In the genomic region with DNA sequence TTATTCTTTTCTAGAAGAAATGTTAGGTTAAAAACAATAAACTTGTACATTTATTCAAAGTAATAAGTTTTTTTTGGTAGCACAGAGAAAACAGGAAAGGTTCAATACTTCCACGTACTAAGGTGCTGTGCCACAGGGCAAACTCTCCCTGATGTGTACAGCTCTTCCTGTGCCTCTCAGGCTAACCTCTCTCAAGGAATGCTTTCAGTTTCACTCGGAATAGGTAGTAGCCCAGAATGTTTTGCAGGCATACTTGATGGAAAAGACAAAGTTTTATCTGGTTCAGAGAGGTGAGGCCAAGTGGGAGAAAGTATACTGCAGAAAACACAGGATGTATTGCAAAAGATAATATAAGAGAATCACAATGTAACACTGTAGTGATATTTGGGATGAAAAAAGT, we compare ENCODE assay signal across 32 cellular contexts.
"Had no signal": no experiment of that assay in that cellular context is flagged by ENCODE, and none has a peak within 500 bp of the region (broad histone marks: within the 10 kb centered on the region; RNA-seq: fewer than 3 reads in every experiment).

No MANE protein-coding gene starts in this region.

- H3K36me3 ChIP-seq: breast epithelium, colonic mucosa, ovary, prostate gland, right atrium auricular region had no signal

- DNase-seq: activated CD4-positive, alpha-beta T cell treated with anti-CD3 and anti-CD28 coated beads for 1 hour; activated CD4-positive, alpha-beta T cell treated with anti-CD3 and anti-CD28 coated beads, Interleukin-2, amount 50 U/mL, for 4 hours; activated CD8-positive, alpha-beta memory T cell treated with anti-CD3 and anti-CD28 coated beads for 24 hours; activated CD8-positive, alpha-beta memory T cell treated with anti-CD3 and anti-CD28 coated beads, Interleukin-2, amount 50 U/mL, for 4 hours; activated naive CD4-positive, alpha-beta T cell treated with Interleukin-2 at 50 U/mL for 16 hours; activated naive CD8-positive, alpha-beta T cell treated with anti-CD3 and anti-CD28 coated beads, Interleukin-2, amount 10 ng/mL, durations not matched to agents 7 days and 5 days; activated T-cell treated with anti-CD3 and anti-CD28 coated beads, Interleukin-2, amount 50 U/mL, for 4 hours; amniotic stem cell; colonic mucosa; dorsolateral prefrontal cortex; effector memory CD8-positive, alpha-beta T cell; foreskin melanocyte; left cardiac atrium; mammary epithelial cell; midbrain; ovary; stimulated activated CD4-positive, alpha-beta T cell treated with anti-CD3 and anti-CD28 coated beads, Interleukin-15, amount 100 ng/mL, for 24 hours; stomach; T-helper 1 cell; upper lobe of left lung had no signal

- H3K27ac Mint-ChIP-seq: activated naive CD8-positive, alpha-beta T cell treated with anti-CD3 and anti-CD28 coated beads, Interleukin-2, amount 10 ng/mL, durations not matched to agents 7 days and 5 days; effector memory CD8-positive, alpha-beta T cell; stimulated activated memory B cell treated with anti-CD40 and anti-IgM and Interleukin-4, amounts not matched to agents 10 μg/mL and 1 μg/mL and 100 μg/mL, for 72 hours had no signal

- H3K27me3 Mint-ChIP-seq: activated naive CD8-positive, alpha-beta T cell treated with anti-CD3 and anti-CD28 coated beads, Interleukin-2, amount 10 ng/mL, durations not matched to agents 7 days and 5 days; central memory CD8-positive, alpha-beta T cell; effector memory CD8-positive, alpha-beta T cell; stimulated activated memory B cell treated with anti-CD40 and anti-IgM and Interleukin-4, amounts not matched to agents 10 μg/mL and 1 μg/mL and 100 μg/mL, for 72 hours had no signal

- FAIRE-seq: islet of Langerhans had no signal

- ATAC-seq: activated T-cell treated with anti-CD3 and anti-CD28 coated beads, Interleukin-2, amount 50 U/mL, for 4 hours; effector memory CD8-positive, alpha-beta T cell; esophagus mucosa; left cardiac atrium; SK-N-SH treated with all-trans-retinoic acid at 6 μM for 48 hours; stimulated activated memory B cell treated with anti-CD40 and anti-IgM and Interleukin-4, amounts not matched to agents 10 μg/mL and 1 μg/mL and 100 μg/mL, for 72 hours had no signal

- H3K4me1 ChIP-seq: breast epithelium, colonic mucosa, prostate gland had no signal

- H3K4me3 Mint-ChIP-seq: activated naive CD8-positive, alpha-beta T cell treated with anti-CD3 and anti-CD28 coated beads, Interleukin-2, amount 10 ng/mL, durations not matched to agents 7 days and 5 days; activated T-cell treated with anti-CD3 and anti-CD28 coated beads, Interleukin-2, amount 50 U/mL, for 4 hours; central memory CD8-positive, alpha-beta T cell; effector memory CD8-positive, alpha-beta T cell; nephron; stimulated activated memory B cell treated with anti-CD40 and anti-IgM and Interleukin-4, amounts not matched to agents 10 μg/mL and 1 μg/mL and 100 μg/mL, for 72 hours had no signal

- H3K4me3 ChIP-seq: breast epithelium, colonic mucosa, dorsolateral prefrontal cortex, ovary, prostate gland, right atrium auricular region, skin epidermis, stomach, suprapubic skin, upper lobe of left lung had no signal

- H3K9me3 ChIP-seq: breast epithelium, colonic mucosa, neutrophil, ovary, prostate gland, right atrium auricular region, stomach, suprapubic skin, upper lobe of left lung had no signal

- H3K27ac ChIP-seq: colonic mucosa, dorsolateral prefrontal cortex, neutrophil, ovary, prostate gland, right atrium auricular region, skin epidermis, suprapubic skin had no signal

- H3K9me3 Mint-ChIP-seq: activated naive CD8-positive, alpha-beta T cell treated with anti-CD3 and anti-CD28 coated beads, Interleukin-2, amount 10 ng/mL, durations not matched to agents 7 days and 5 days; activated T-cell treated with anti-CD3 and anti-CD28 coated beads, Interleukin-2, amount 50 U/mL, for 4 hours; central memory CD8-positive, alpha-beta T cell; effector memory CD8-positive, alpha-beta T cell; nephron; stimulated activated memory B cell treated with anti-CD40 and anti-IgM and Interleukin-4, amounts not matched to agents 10 μg/mL and 1 μg/mL and 100 μg/mL, for 72 hours had no signal

- H3K27me3 ChIP-seq: breast epithelium, colonic mucosa, dorsolateral prefrontal cortex, neutrophil, ovary, right atrium auricular region, stomach, suprapubic skin, upper lobe of left lung had no signal
